8 cellular contexts compared by ENCODE assay signal in genomic region chr2:28392297-28393114, GRCh38. TPM values are rescaled to one million over a fixed set of nuclear protein-coding genes. Genes with fewer than 3 reads are reported as not detected.
DNase-seq lines count a peak whose midpoint lies in the region; ATAC-seq and TF ChIP-seq lines count a peak whose summit lies in the region.

Gene FOSL2, plus strand, starts transcription at chr2:28392858. Its CDS starts 863 bp downstream, at chr2:28393721.

- H3K4me3 Mint-ChIP-seq in CD14-positive monocyte, result peak within 1 kb of the TSS; percentile 90 to 92

- no peaks in the 10 kb centered on the region for H3K27me3 ChIP-seq in right lobe of liver

- peak; percentile 100 for TF ChIP-seq POLR2A in right lobe of liver (IDR thresholded peaks at IDR 0.05)

- no peaks in the 10 kb centered on the region for H3K9me3 ChIP-seq in right lobe of liver

- TF ChIP-seq CTCF in CD14-positive monocyte (IDR thresholded peaks at IDR 0.05) (no peak), right lobe of liver (IDR thresholded peaks at IDR 0.05) (no peak)

- peaks cover 21% of the 10 kb centered on the region for H3K4me1 Mint-ChIP-seq in CD14-positive monocyte

- peaks cover 0 to 16% (median 0%) of the 10 kb centered on the region in 7 donors for H3K9me3 Mint-ChIP-seq in CD14-positive monocyte

- H3K27ac Mint-ChIP-seq in CD14-positive monocyte, result peak within 1 kb of the TSS in 6 of 7 donors; percentile 97 to 99 (median 98)

- WGBS in right lobe of liver (ENCODE audit: insufficient coverage, low coverage, low lambda C conversion rate, missing lambda C conversion rate), result 2% methylated on average over 30 of the region's 94 CpGs

- peak within 1 kb of the TSS; percentile 77 to 85 (median 78) for H3K4me3 ChIP-seq in right lobe of liver

- peak within 1 kb of the TSS; percentile 99 to 100 (median 99) for H3K27ac ChIP-seq in right lobe of liver

- peak; percentile 98 for DNase-seq in CD14-positive monocyte (ENCODE audit: low spot score)
- peak; percentile 97 for DNase-seq in NCI-H774 (lab: John Stamatoyannopoulos, UW)
- peak; percentile 91 to 94 for DNase-seq in activated CD4-positive, alpha-beta T cell treated with anti-CD3 and anti-CD28 coated beads, Interleukin-2, amount 50 U/mL, for 48 hours
- peak; percentile 100 for DNase-seq in dermis microvascular lymphatic vessel endothelial cell (ENCODE audit: low read depth in 2 of 2)
- peak; percentile 97 to 98 (median 98) for DNase-seq in right lobe of liver
- DNase-seq in stimulated activated CD4-positive, alpha-beta T cell treated with anti-CD3 and anti-CD28 coated beads, Interleukin-4, amount 100 ng/mL, for 4 hours, result peak; percentile 85 to 97

- peaks cover 1 to 5% (median 3%) of the 10 kb centered on the region in 3 donors for H3K27me3 Mint-ChIP-seq in CD14-positive monocyte (ENCODE audit: low read depth in 3 of 3)

- no peaks in the 10 kb centered on the region for H3K36me3 ChIP-seq in right lobe of liver

- peaks cover 6 to 9% of the 10 kb centered on the region in 2 donors for H3K36me3 Mint-ChIP-seq in CD14-positive monocyte

- ATAC-seq in GM19397 (IDR thresholded peaks at IDR 0.05; ENCODE audit: unreplicated experiment) (peak; percentile 71), HG03571 (IDR thresholded peaks at IDR 0.05; ENCODE audit: unreplicated experiment) (peak; percentile 79), right lobe of liver (peak; percentile 63 to 83 (median 76))

- H3K4me1 ChIP-seq in right lobe of liver, result peaks cover 0 to 23% (median 4%) of the 10 kb centered on the region in 4 donors

- intact Hi-C loops in CD14-positive monocyte (cut with micrococcal nuclease) (loop anchor here (2.0 to 10.0 kb wide), 7 partner anchors 14 to 685 kb away; partner anchors contain the start of genes BABAM2 (in 2 of the 2) and RBKS (in 2 of the 2)), right lobe of liver (cut with DNase I) (loop anchor here in 1 of 2 donors (5.0 kb wide), 1 partner anchor 50 kb away; no protein-coding TSS in a partner anchor)

RNA-seq across cellular contexts. Expression of gene FOSL2, which starts in this region (rescaled TPM):
- 10 to 100 TPM; 24.8 to 28.6 TPM for polyA plus RNA-seq in CD14-positive monocyte
- total RNA-seq in dermis microvascular lymphatic vessel endothelial cell, result 18.0 and 37.3 TPM in 2 replicates
- total RNA-seq in right lobe of liver, result 10 to 100 TPM in 4 of 6 experiments, 1 to 10 TPM in 2; 8.1 to 70.7 (median 14.9) TPM

Comparison
In these comparisons a context has a peak if more than half of its experiments do, and no peak if none do; other contexts are left out.
1. Peak in every context shown above with its lines: DNase-seq, ATAC-seq, H3K4me3 ChIP-seq and H3K27ac ChIP-seq.